Comparison of ENCODE assay signal across 8 cellular contexts in the genomic region with DNA sequence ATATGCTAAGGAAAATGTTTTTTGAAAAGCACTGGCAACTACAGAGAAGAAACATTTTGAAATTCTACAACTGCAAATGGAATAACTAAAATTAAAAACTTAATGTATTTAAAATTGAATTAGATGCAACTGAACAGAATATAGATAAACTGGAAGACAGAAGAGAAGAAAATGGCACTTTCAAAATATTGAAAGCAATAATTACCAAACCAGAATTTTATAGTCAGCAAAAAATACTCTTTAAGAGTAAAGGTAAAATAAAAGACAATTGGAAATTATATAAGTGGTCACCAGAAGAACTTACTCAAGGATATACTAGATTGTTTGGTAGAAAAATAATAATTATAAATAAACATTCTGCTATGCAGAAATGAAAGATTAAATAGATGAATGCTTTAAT.
"Had no signal": no experiment of that assay in that cellular context is flagged by ENCODE, and none has a peak within 500 bp of the region (broad histone marks: within the 10 kb centered on the region; RNA-seq: fewer than 3 reads in every experiment).

No MANE protein-coding gene starts in this region.

- H3K36me3 ChIP-seq: HAP-1 had no signal

- H2AFZ ChIP-seq: GM23248 had no signal

- H3K4me1 ChIP-seq: HAP-1 had no signal

- H3K9ac ChIP-seq: GM23248 had no signal

- H3K4me3 ChIP-seq: GM23248, HAP-1 had no signal

- H3K27ac ChIP-seq: GM23248, HL-60 had no signal

- ATAC-seq: HCT116 had no signal

- DNase-seq: GM23248, GOT3, H7, HFFc6, KG1 had no signal

- H3K9me3 ChIP-seq: HAP-1 had no signal
